In the genomic region with DNA sequence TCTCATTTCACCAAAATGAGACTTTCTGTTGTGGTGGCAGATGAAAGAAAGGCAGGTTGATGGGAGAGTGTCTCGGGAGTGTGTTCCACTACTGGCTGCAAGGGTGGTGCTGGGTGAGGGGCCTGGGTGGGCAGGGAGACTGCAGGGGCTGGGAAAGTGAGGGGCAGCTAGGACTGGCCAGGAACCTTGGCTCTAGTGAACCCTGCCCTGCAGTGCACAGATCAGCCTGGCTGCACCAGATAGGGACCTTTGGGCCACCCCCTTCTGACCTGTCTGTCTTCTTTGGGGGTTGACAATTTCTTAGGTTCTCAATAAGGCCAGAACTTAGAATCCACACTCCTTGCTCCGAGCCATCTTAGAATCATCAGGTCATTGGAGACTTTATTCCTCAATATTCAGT, we compare ENCODE assay signal across 24 cellular contexts.
DNase-seq lines count a peak whose midpoint lies in the region; ATAC-seq, FAIRE-seq and TF ChIP-seq lines count a peak whose summit lies in the region.
"Had no signal": no experiment of that assay in that cellular context is flagged by ENCODE, and none has a peak within 500 bp of the region (broad histone marks: within the 10 kb centered on the region; RNA-seq: fewer than 3 reads in every experiment).

No MANE protein-coding gene starts in this region.

- no peaks in the 10 kb centered on the region for H3K36me3 Mint-ChIP-seq in brain
- H3K36me3 Mint-ChIP-seq in mesothelial cell of epicardium: no peaks in the 10 kb centered on the region
- H3K36me3 Mint-ChIP-seq: CD8-positive, alpha-beta T cell had no signal

- H3K27me3 ChIP-seq in K562 (ENCODE audit: control insufficient read depth in 2 of 2, insufficient read depth in 2 of 2, low read length in 2 of 2) (no peaks in the 10 kb centered on the region), neuronal stem cell (ENCODE audit: control insufficient read depth in 3 of 3, insufficient read depth in 3 of 3, low read depth in 1 of 3, low read length in 3 of 3) (no peaks in the 10 kb centered on the region), A673 (replicated peaks; ENCODE audit: insufficient read depth, low read depth, low read length, poor library complexity) (peaks cover 10% of the 10 kb centered on the region), tibial artery (no peaks in the 10 kb centered on the region)
- H3K27me3 ChIP-seq: BLaER1 treated with 17β-estradiol and CSF1 and Interleukin-3, amounts not matched to agents 10 nM and 100 nM had no signal

- TF ChIP-seq EP300 in K562 (IDR thresholded peaks at IDR 0.05; ENCODE audit: low read length): no peak

- H3K9ac ChIP-seq in K562 (ENCODE audit: insufficient read depth in 1 of 2, low read depth in 2 of 2, low read length in 2 of 2) (no peak overlapping the region), neuronal stem cell (ENCODE audit: low read depth, low read length, poor library complexity) (no peak overlapping the region)
- H3K9ac ChIP-seq: BLaER1 treated with 17β-estradiol and CSF1 and Interleukin-3, amounts not matched to agents 10 nM and 100 nM had no signal

- ATAC-seq in K562 (peak; percentile 70), GM21825 (IDR thresholded peaks at IDR 0.05; ENCODE audit: unreplicated experiment) (no peak), GM19455 (IDR thresholded peaks at IDR 0.05; ENCODE audit: unreplicated experiment) (no peak)
- ATAC-seq: CD8-positive, alpha-beta T cell had no signal

- CTCF ChIA-PET in K562 (lab: Yijun Ruan, JAX; ENCODE audit: low intra/inter-chr PET ratio): no interaction called here
- CTCF ChIA-PET in A673 (lab: Charles Lee): no interaction called here

- H2AFZ ChIP-seq in K562 (ENCODE audit: low read depth, low read length) (peak overlapping the region; percentile 77), neuronal stem cell (ENCODE audit: low read length) (no peak overlapping the region)

- WGBS in K562 (ENCODE audit: insufficient coverage, low coverage, missing lambda C conversion rate): 70% methylated on average over 1 of the region's 2 CpGs
- WGBS in neuronal stem cell (ENCODE audit: extremely low coverage in 2 of 2, insufficient read length in 2 of 2, insufficient replicate concordance in 1 of 2), 2 donors: no CpG with 5 or more reads among the region's 2 CpGs

- H3K9me3 ChIP-seq in K562 (replicated peaks; ENCODE audit: control insufficient read depth, insufficient read depth, low read depth, low read length) (no peaks in the 10 kb centered on the region), neuronal stem cell (replicated peaks in 1 of 2; ENCODE audit: control insufficient read depth in 2 of 2, insufficient read depth in 1 of 2, low read depth in 1 of 2, low read length in 2 of 2) (no peaks in the 10 kb centered on the region), A673 (ENCODE audit: low read depth, low read length, poor library complexity, severe bottlenecking) (no peaks in the 10 kb centered on the region), tibial artery (no peaks in the 10 kb centered on the region)
- H3K9me3 ChIP-seq: Caco-2 had no signal

- no peak overlapping the region for H3K4me3 Mint-ChIP-seq in brain
- H3K4me3 Mint-ChIP-seq in mesothelial cell of epicardium: no peak overlapping the region
- H3K4me3 Mint-ChIP-seq: B cell; CD4-positive, alpha-beta T cell; CD8-positive, alpha-beta T cell had no signal

- no peak overlapping the region for H2BK5ac ChIP-seq in neuronal stem cell (ENCODE audit: low read length)

- TF ChIP-seq POLR2A in K562 (conservative IDR thresholded peaks at IDR 0.05): no peak

- H3K14ac ChIP-seq in neuronal stem cell (ENCODE audit: low read length): no peak overlapping the region

- no peaks in the 10 kb centered on the region for H3K79me2 ChIP-seq in K562 (ENCODE audit: control insufficient read depth, insufficient read depth, low read length)

- H3K4me3 ChIP-seq in K562: no peak overlapping the region
- no peak overlapping the region for H3K4me3 ChIP-seq in neuronal stem cell (ENCODE audit: low read length in 2 of 2)
- no peak overlapping the region for H3K4me3 ChIP-seq in A673 (ENCODE audit: low read depth, low read length, poor library complexity, severe bottlenecking)
- no peak overlapping the region for H3K4me3 ChIP-seq in tibial artery
- H3K4me3 ChIP-seq: BLaER1 treated with 17β-estradiol and CSF1 and Interleukin-3, amounts not matched to agents 10 nM and 100 nM had no signal

- H3K9me3 Mint-ChIP-seq in brain: no peaks in the 10 kb centered on the region
- H3K9me3 Mint-ChIP-seq in mesothelial cell of epicardium: no peaks in the 10 kb centered on the region
- H3K9me3 Mint-ChIP-seq: CD8-positive, alpha-beta T cell had no signal

- H3K23ac ChIP-seq in neuronal stem cell (ENCODE audit: low read depth, low read length, poor library complexity): no peak overlapping the region

- no peak overlapping the region for H3K4me2 ChIP-seq in K562 (ENCODE audit: insufficient read depth, low read length)
- no peak overlapping the region for H3K4me2 ChIP-seq in neuronal stem cell (ENCODE audit: insufficient read depth, low read length, poor library complexity, severe bottlenecking)
- H3K4me2 ChIP-seq: BLaER1 treated with 17β-estradiol and CSF1 and Interleukin-3, amounts not matched to agents 10 nM and 100 nM had no signal

- no peak overlapping the region for H3K4ac ChIP-seq in neuronal stem cell (ENCODE audit: low read length)

- no peak overlapping the region for H2AK5ac ChIP-seq in neuronal stem cell (ENCODE audit: low read depth, low read length)

- DNase-seq in K562 (ENCODE audit: extremely low read depth in 1 of 4, low spot score in 3 of 4) (peak; percentile 24 to 41 (median 32)), mesothelial cell of epicardium (ENCODE audit: low spot score in 2 of 2, unreplicated experiment in 2 of 2) (no peak), neuronal stem cell (ENCODE audit: low spot score) (no peak), A673 (ENCODE audit: low spot score) (no peak), tibial artery (no peak)
- DNase-seq: 8988T; AML-193; Caco-2; Calu3; CD4-positive, alpha-beta T cell; CD8-positive, alpha-beta T cell; DMS79 treated with DMSO at 0.1 percent for 48 hours; GF-D8 had no signal

- FAIRE-seq in K562 (lab: Jason Lieb, UNC): peak; percentile 26
- FAIRE-seq: A204.1, D721Med, G401.6, GM12891, GM19239 had no signal

- no peaks in the 10 kb centered on the region for H3K9me1 ChIP-seq in K562 (ENCODE audit: control insufficient read depth, insufficient read depth, low read length)

- intact Hi-C loops in K562 (cut with micrococcal nuclease) (no loop called here), A673 (cut with micrococcal nuclease; ENCODE audit: unreplicated experiment) (no loop called here), tibial artery (cut with DNase I; ENCODE audit: low total_unique reads) (no loop called here)

- no peak overlapping the region for H4K8ac ChIP-seq in neuronal stem cell (ENCODE audit: low read depth, low read length)

- no peak overlapping the region for H2BK12ac ChIP-seq in neuronal stem cell (ENCODE audit: low read length)

- TF ChIP-seq CTCF in K562 (IDR thresholded peaks at IDR 0.05 in 2 of 3, conservative IDR thresholded peaks at IDR 0.05 in 1 of 3; ENCODE audit: insufficient read depth in 2 of 3, low read depth in 1 of 3, low read length in 3 of 3) (no peak), brain (conservative IDR thresholded peaks at IDR 0.05) (no peak), mesothelial cell of epicardium (IDR thresholded peaks at IDR 0.05; ENCODE audit: unreplicated experiment) (no peak), A673 (conservative IDR thresholded peaks at IDR 0.05; ENCODE audit: low read depth, low read length) (no peak), tibial artery (IDR thresholded peaks at IDR 0.05) (no peak)

- H3K27me3 Mint-ChIP-seq in brain (peaks cover 11% of the 10 kb centered on the region), mesothelial cell of epicardium (ENCODE audit: low read depth) (no peaks in the 10 kb centered on the region)
- H3K27me3 Mint-ChIP-seq: B cell; CD4-positive, alpha-beta T cell had no signal

- H3K4me1 Mint-ChIP-seq in brain (peaks cover 20% of the 10 kb centered on the region), mesothelial cell of epicardium (peaks cover 2% of the 10 kb centered on the region)
- H3K4me1 Mint-ChIP-seq: B cell had no signal

- no peaks in the 10 kb centered on the region for H3K79me1 ChIP-seq in neuronal stem cell (ENCODE audit: low read depth, low read length)

- H3K27ac Mint-ChIP-seq in brain: peak overlapping the region in 3 of 5 experiments; percentile 39 to 84 (median 76)
- peak overlapping the region; percentile 86 for H3K27ac Mint-ChIP-seq in mesothelial cell of epicardium
- H3K27ac Mint-ChIP-seq: B cell; CD4-positive, alpha-beta T cell; CD8-positive, alpha-beta T cell had no signal

- no peak overlapping the region for H2BK120ac ChIP-seq in neuronal stem cell (ENCODE audit: low read depth, low read length)

- no peaks in the 10 kb centered on the region for H3K36me3 ChIP-seq in K562 (ENCODE audit: control insufficient read depth, insufficient read depth, low read length)
- no peaks in the 10 kb centered on the region for H3K36me3 ChIP-seq in neuronal stem cell (replicated peaks in 1 of 2; ENCODE audit: control insufficient read depth in 2 of 2, insufficient read depth in 2 of 2, low read length in 2 of 2)
- H3K36me3 ChIP-seq in A673 (ENCODE audit: insufficient read depth, low read length, poor library complexity, severe bottlenecking): no peaks in the 10 kb centered on the region
- H3K36me3 ChIP-seq in tibial artery: no peaks in the 10 kb centered on the region
- H3K36me3 ChIP-seq: BLaER1 treated with 17β-estradiol and CSF1 and Interleukin-3, amounts not matched to agents 10 nM and 100 nM had no signal

- H3K4me1 ChIP-seq in K562 (replicated peaks in 1 of 2; ENCODE audit: control insufficient read depth in 2 of 2, insufficient read depth in 2 of 2, low read length in 2 of 2) (peaks cover 2 to 9% of the 10 kb centered on the region in 2 experiments; a peak in 4 of 5 replicates), neuronal stem cell (ENCODE audit: control insufficient read depth in 2 of 2, insufficient read depth in 1 of 2, low read depth in 1 of 2, low read length in 2 of 2) (no peaks in the 10 kb centered on the region), A673 (ENCODE audit: insufficient read depth, low read length, poor library complexity, severe bottlenecking) (no peaks in the 10 kb centered on the region), tibial artery (no peaks in the 10 kb centered on the region)
- H3K4me1 ChIP-seq: BLaER1 treated with 17β-estradiol and CSF1 and Interleukin-3, amounts not matched to agents 10 nM and 100 nM; Caco-2 had no signal

- POLR2A ChIA-PET in K562 (lab: Yijun Ruan, JAX): no interaction called here
- POLR2A ChIA-PET in A673 (lab: Charles Lee; ENCODE audit: low non-redundant PET): no interaction called here

- no peak overlapping the region for H2BK15ac ChIP-seq in neuronal stem cell (ENCODE audit: low read length)

- no peak for TF ChIP-seq RAD21 in K562 (CRISPR knock-in tag; conservative IDR thresholded peaks at IDR 0.05 in 1 of 2, IDR thresholded peaks at IDR 0.05 in 1 of 2)

- in situ Hi-C loops in K562 (cut with MboI): no loop called here

- no peaks in the 10 kb centered on the region for H4K20me1 ChIP-seq in K562 (replicated peaks; ENCODE audit: control insufficient read depth, insufficient read depth, low read length)
- H4K20me1 ChIP-seq: BLaER1 treated with 17β-estradiol and CSF1 and Interleukin-3, amounts not matched to agents 10 nM and 100 nM had no signal

- BruUV-seq in K562 (replicated peaks; lab: Mats Ljungman, UMichigan) (no TSS peak), A673 (replicated peaks; lab: Mats Ljungman, UMichigan) (no TSS peak)

- H3K27ac ChIP-seq in K562 (ENCODE audit: extremely low read depth, low read depth, low read length) (no peak overlapping the region), neuronal stem cell (replicated peaks; ENCODE audit: low read length) (no peak overlapping the region), A673 (ENCODE audit: low read depth, low read length, poor library complexity, severe bottlenecking) (no peak overlapping the region), tibial artery (no peak overlapping the region)
- H3K27ac ChIP-seq: BLaER1 treated with 17β-estradiol and CSF1 and Interleukin-3, amounts not matched to agents 10 nM and 100 nM; C4-2B had no signal

- peak overlapping the region; percentile 12 for H3K18ac ChIP-seq in neuronal stem cell (ENCODE audit: low read length)

- no peak overlapping the region for H4K91ac ChIP-seq in neuronal stem cell (ENCODE audit: low read depth, low read length, poor library complexity)

Comparison
In these comparisons a context has a peak if more than half of its experiments do, and no peak if none do; other contexts are left out.
1. DNase-seq: peak in K562 (4 of 4); none in mesothelial cell of epicardium (0 of 2), neuronal stem cell (single experiment), A673 (single experiment) and tibial artery (0 of 2).